8 cellular contexts compared by ENCODE assay signal in the genomic region with DNA sequence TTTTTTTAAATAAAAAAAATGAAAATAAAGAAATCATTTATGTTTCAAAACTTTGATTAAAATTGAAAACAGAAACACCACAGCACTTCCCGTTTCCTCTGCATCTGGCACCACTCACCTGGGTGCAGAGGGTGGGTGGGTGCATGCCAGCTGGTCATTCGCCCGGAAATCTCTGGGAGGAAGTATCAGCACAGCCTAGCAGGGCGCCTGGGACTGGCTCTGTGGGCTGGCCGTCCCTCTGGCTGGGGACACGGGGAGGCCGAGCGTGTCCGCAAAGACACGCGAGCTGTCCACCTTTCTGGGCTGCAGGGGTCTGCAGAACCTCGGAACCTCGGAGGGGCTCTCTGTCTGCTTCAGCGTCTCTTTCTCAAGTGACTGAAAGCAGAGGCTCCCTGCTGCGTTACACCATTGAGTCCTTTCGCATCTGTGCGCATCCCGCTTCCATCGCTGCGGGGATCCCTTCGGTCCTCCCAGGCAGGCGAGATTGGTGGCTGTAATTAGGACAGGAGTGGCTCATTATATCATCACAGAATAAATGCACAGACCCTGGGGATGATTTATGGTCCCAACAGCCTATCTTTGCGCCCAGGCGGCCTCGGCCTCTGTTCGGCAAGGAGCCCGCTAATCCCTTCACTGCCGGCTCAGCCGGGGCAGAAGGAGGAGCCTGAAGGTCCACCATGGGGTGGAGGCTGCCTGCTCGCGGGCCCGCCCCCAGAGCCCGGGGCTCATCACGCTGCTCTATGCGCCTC. TPM values are rescaled to one million over a fixed set of nuclear protein-coding genes. Genes with fewer than 3 reads are reported as not detected.
DNase-seq lines count a peak whose midpoint lies in the region; ATAC-seq, FAIRE-seq and TF ChIP-seq lines count a peak whose summit lies in the region.

No MANE protein-coding gene starts in this region.

- peak overlapping the region in 1 of 2 experiments; percentile 29; a peak in 1 of 4 replicates for H4K8ac ChIP-seq in IMR-90 (ENCODE audit: low read depth in 2 of 2, low read length in 2 of 2)

- no peak overlapping the region for H3K56ac ChIP-seq in IMR-90 (ENCODE audit: extremely low read depth, insufficient read depth, low read length)

- peaks cover 71% of the 10 kb centered on the region for H4K20me1 ChIP-seq in IMR-90 (ENCODE audit: insufficient read depth, low read length)

- peaks cover 10% of the 10 kb centered on the region for H3K9me1 ChIP-seq in IMR-90 (ENCODE audit: insufficient read depth, low read length)

- POLR2A ChIA-PET in IMR-90 (lab: Charles Lee; ENCODE audit: unreplicated experiment) = interaction anchor here (0.5 to 0.6 kb wide), 3 partner anchors 23 to 51 kb away, joined by 3 to 5 read pairs (median 5); no protein-coding TSS in a partner anchor

- H3K4me1 ChIP-seq in IMR-90 (ENCODE audit: control insufficient read depth, insufficient read depth, low read length) (peaks cover 9% of the 10 kb centered on the region; the same call in 1 of the 2 replicates), left ventricle myocardium inferior (peaks cover 23% of the 10 kb centered on the region), uterus (peaks cover 0 to 5% of the 10 kb centered on the region in 2 donors)

- H2AK9ac ChIP-seq in IMR-90 (replicated peaks; ENCODE audit: low read depth, low read length, poor library complexity) = peak overlapping the region; percentile 21

- H3K27me3 ChIP-seq in IMR-90 (ENCODE audit: control insufficient read depth, insufficient read depth, low read length) (no peaks in the 10 kb centered on the region), left ventricle myocardium inferior (ENCODE audit: low read depth) (no peaks in the 10 kb centered on the region), uterus (no peaks in the 10 kb centered on the region)

- H3K4me3 ChIP-seq in IMR-90 (ENCODE audit: insufficient read depth, low read depth, low read length) (peak overlapping the region; percentile 15), left ventricle myocardium inferior (peak overlapping the region; percentile 65), uterus (peak overlapping the region; percentile 36 to 37)

- no peak overlapping the region for H2BK20ac ChIP-seq in IMR-90 (ENCODE audit: low read depth, low read length)

- CTCF ChIA-PET in IMR-90 (lab: Yijun Ruan, JAX) = no interaction called here

- H2BK5ac ChIP-seq in IMR-90 (ENCODE audit: low read depth, low read length, poor library complexity, severe bottlenecking) = no peak overlapping the region

- H3K9ac ChIP-seq in IMR-90 (ENCODE audit: low read depth, low read length) = peak overlapping the region; percentile 15; the same call in 1 of the 2 replicates

- no peak overlapping the region for H4K91ac ChIP-seq in IMR-90 (ENCODE audit: insufficient read depth, low read depth, low read length)

- peak overlapping the region; percentile 86 for H2AFZ ChIP-seq in IMR-90 (replicated peaks; ENCODE audit: low read length, poor library complexity)

- no peak for TF ChIP-seq RAD21 in IMR-90 (IDR thresholded peaks at IDR 0.05; ENCODE audit: low read length)

- H3K23ac ChIP-seq in IMR-90 (ENCODE audit: low read depth, low read length) = no peak overlapping the region

- H3K9me3 ChIP-seq in IMR-90 (ENCODE audit: control insufficient read depth, insufficient read depth, low read length) (no peaks in the 10 kb centered on the region), left ventricle myocardium inferior (replicated peaks) (no peaks in the 10 kb centered on the region), uterus (no peaks in the 10 kb centered on the region)

- H2BK120ac ChIP-seq in IMR-90 (ENCODE audit: low read depth, low read length) = no peak overlapping the region

- H3K18ac ChIP-seq in IMR-90 (ENCODE audit: low read depth, low read length) = no peak overlapping the region

- BruUV-seq in IMR-90 (replicated peaks; lab: Mats Ljungman, UMichigan) = no TSS peak

- DNase-seq in Ammon's horn (ENCODE audit: low spot score) = peak; percentile 62
- peak; percentile 76 for DNase-seq in GM19239 (ENCODE audit: insufficient read length, low spot score)
- DNase-seq in IMR-90 = peak; percentile 29
- peak; percentile 33 for DNase-seq in SW480 (ENCODE audit: low spot score)
- DNase-seq in activated naive CD8-positive, alpha-beta T cell treated with anti-CD3 and anti-CD28 coated beads, Interleukin-2, amount 50 U/mL, for 16 hours (ENCODE audit: low read depth, low spot score) = peak; percentile 42
- peak; percentile 86 for DNase-seq in left ventricle myocardium inferior
- peak; percentile 44 for DNase-seq in renal cortical epithelial cell (ENCODE audit: low read depth)
- peak; percentile 74 to 80 for DNase-seq in uterus

- ATAC-seq in IMR-90 (ENCODE audit: low read depth) = peak; percentile 99

- TF ChIP-seq POLR2A in IMR-90 (IDR thresholded peaks at IDR 0.05; ENCODE audit: low read depth, low read length) = no peak
- TF ChIP-seq POLR2A in uterus (IDR thresholded peaks at IDR 0.05) = peak in 1 of 2 donors; percentile 18

- no peak overlapping the region for H4K5ac ChIP-seq in IMR-90 (ENCODE audit: low read depth, low read length)

- dilution Hi-C loops in IMR-90 (cut with HindIII; ENCODE audit: low sequenced_read_pairs, unreplicated experiment) = no loop called here

- H3K14ac ChIP-seq in IMR-90 (replicated peaks; ENCODE audit: low read depth, low read length) = 0 out of 2 replicates have a peak overlapping the region, but pooled peaks have one; percentile 30

- no peak for TF ChIP-seq CTCF in IMR-90 (conservative IDR thresholded peaks at IDR 0.05; ENCODE audit: low read depth, low read length)
- TF ChIP-seq CTCF in left ventricle myocardium inferior (IDR thresholded peaks at IDR 0.05; ENCODE audit: borderline replicate concordance) = no peak
- TF ChIP-seq CTCF in uterus (IDR thresholded peaks at IDR 0.05) = no peak

- WGBS in IMR-90 (ENCODE audit: extremely low coverage in 2 of 2, insufficient read length in 1 of 2), 2 experiments = 17% methylated on average over 28 of the region's 35 CpGs; no CpG with 5 or more reads in 1 of the 2 experiments

- in situ Hi-C loops in IMR-90 (cut with MboI; ENCODE audit: low sequenced_read_pairs) = no loop called here

- no peak overlapping the region for H2BK15ac ChIP-seq in IMR-90 (ENCODE audit: low read depth, low read length)

- intact Hi-C loops in IMR-90 (cut with micrococcal nuclease) (no loop called here), left ventricle myocardium inferior (cut with micrococcal nuclease) (no loop called here), uterus (cut with DNase I; ENCODE audit: low total_unique reads) (no loop called here)

- peak overlapping the region; percentile 73 for H3K4me2 ChIP-seq in IMR-90 (ENCODE audit: low read depth, low read length)

- H3K79me1 ChIP-seq in IMR-90 (ENCODE audit: low read depth in 1 of 2, low read length in 2 of 2) = peaks cover 14 to 60% of the 10 kb centered on the region in 2 experiments

- FAIRE-seq in GM19239 (lab: Jason Lieb, UNC) = peak; percentile 90

- H3K36me3 ChIP-seq in IMR-90 (ENCODE audit: control insufficient read depth, insufficient read depth, low read length) (no peaks in the 10 kb centered on the region; the same call in 1 of the 2 replicates), left ventricle myocardium inferior (no peaks in the 10 kb centered on the region), uterus (no peaks in the 10 kb centered on the region)

- H2AK5ac ChIP-seq in IMR-90 (ENCODE audit: low read depth, low read length) = no peak overlapping the region; the same call in 1 of the 2 replicates

- peak overlapping the region; percentile 18; the same call in 1 of the 2 replicates for H3K4ac ChIP-seq in IMR-90 (ENCODE audit: low read depth, low read length)

- no peak overlapping the region; the same call in 1 of the 2 replicates for H3K27ac ChIP-seq in IMR-90 (ENCODE audit: insufficient read depth, low read length)
- peak overlapping the region; percentile 79 for H3K27ac ChIP-seq in left ventricle myocardium inferior (replicated peaks)
- peak overlapping the region; percentile 78 to 79 for H3K27ac ChIP-seq in uterus

TF ChIP-seq in IMR-90, 13 proteins besides CTCF, POLR2A, EP300 and RAD21 (continues in another document):
- TF ChIP-seq, protein P1, sequence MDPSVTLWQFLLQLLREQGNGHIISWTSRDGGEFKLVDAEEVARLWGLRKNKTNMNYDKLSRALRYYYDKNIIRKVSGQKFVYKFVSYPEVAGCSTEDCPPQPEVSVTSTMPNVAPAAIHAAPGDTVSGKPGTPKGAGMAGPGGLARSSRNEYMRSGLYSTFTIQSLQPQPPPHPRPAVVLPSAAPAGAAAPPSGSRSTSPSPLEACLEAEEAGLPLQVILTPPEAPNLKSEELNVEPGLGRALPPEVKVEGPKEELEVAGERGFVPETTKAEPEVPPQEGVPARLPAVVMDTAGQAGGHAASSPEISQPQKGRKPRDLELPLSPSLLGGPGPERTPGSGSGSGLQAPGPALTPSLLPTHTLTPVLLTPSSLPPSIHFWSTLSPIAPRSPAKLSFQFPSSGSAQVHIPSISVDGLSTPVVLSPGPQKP (IDR thresholded peaks at IDR 0.05; ENCODE audit: borderline replicate concordance, low read depth, low read length) = no peak
- TF ChIP-seq FOS (IDR thresholded peaks at IDR 0.05; ENCODE audit: low read depth, low read length) = no peak
- TF ChIP-seq CHD1 (IDR thresholded peaks at IDR 0.05; ENCODE audit: low read depth, low read length) = no peak
- no peak for TF ChIP-seq MAFK (IDR thresholded peaks at IDR 0.05; ENCODE audit: low read depth, low read length)
- TF ChIP-seq, protein P2, sequence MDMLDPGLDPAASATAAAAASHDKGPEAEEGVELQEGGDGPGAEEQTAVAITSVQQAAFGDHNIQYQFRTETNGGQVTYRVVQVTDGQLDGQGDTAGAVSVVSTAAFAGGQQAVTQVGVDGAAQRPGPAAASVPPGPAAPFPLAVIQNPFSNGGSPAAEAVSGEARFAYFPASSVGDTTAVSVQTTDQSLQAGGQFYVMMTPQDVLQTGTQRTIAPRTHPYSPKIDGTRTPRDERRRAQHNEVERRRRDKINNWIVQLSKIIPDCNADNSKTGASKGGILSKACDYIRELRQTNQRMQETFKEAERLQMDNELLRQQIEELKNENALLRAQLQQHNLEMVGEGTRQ (IDR thresholded peaks at IDR 0.05; ENCODE audit: low read depth, low read length) = no peak
- no peak for TF ChIP-seq MAZ (IDR thresholded peaks at IDR 0.05; ENCODE audit: borderline replicate concordance, low read depth, low read length)
- TF ChIP-seq CEBPB (IDR thresholded peaks at IDR 0.05; ENCODE audit: low read depth, low read length) = no peak
- TF ChIP-seq RCOR1 (IDR thresholded peaks at IDR 0.05; ENCODE audit: insufficient replicate concordance, low read length) = no peak
- no peak for TF ChIP-seq RFX5 (IDR thresholded peaks at IDR 0.05; ENCODE audit: low read depth, low read length)
- TF ChIP-seq NFE2L2 (IDR thresholded peaks at IDR 0.05; ENCODE audit: low read depth, low read length) = no peak
- TF ChIP-seq BHLHE40 (IDR thresholded peaks at IDR 0.05; ENCODE audit: low read depth, low read length) = no peak

RNA-seq across cellular contexts. Expression of a gene that starts 17.2 kb away (rescaled TPM):
- total RNA-seq in IMR-90 (2012; rRNA removed) (0.18 and 0.28 TPM in 2 replicates), left ventricle myocardium inferior (9.7 TPM), renal cortical epithelial cell (0.17 and 3.2 TPM in 2 replicates), uterus (10 to 100 TPM in 1 of 4 donors, 1 to 10 TPM in 3; 2.4 to 17.5 (median 6.7) TPM)
- 5.7 and 6.5 TPM in 2 replicates for polyA plus RNA-seq in IMR-90 (2012; rRNA removed)
- polyA plus RNA-seq in IMR-90 (2012; cell fraction: cytosol; rRNA removed) = 3.1 and 6.8 TPM in 2 replicates
- 28.3 and 53.7 TPM in 2 replicates for polyA plus RNA-seq in IMR-90 (2012; cell fraction: nucleus; rRNA removed; ENCODE audit: low replicate concordance)

Comparison
In these comparisons a context has a peak if more than half of its experiments do, and no peak if none do; other contexts are left out.
1. DNase-seq: peak in every context shown above with its lines; median percentile 86 in left ventricle myocardium inferior; 77 in uterus; 76 in GM19239; 62 in Ammon's horn; 44 in renal cortical epithelial cell; 42 in activated naive CD8-positive, alpha-beta T cell treated with anti-CD3 and anti-CD28 coated beads, Interleukin-2, amount 50 U/mL, for 16 hours; 33 in SW480; 29 in IMR-90.
2. H3K4me3 ChIP-seq: peak in every context shown above with its lines; median percentile 65 in left ventricle myocardium inferior; 36 in uterus; 15 in IMR-90.